In genomic region chr1:179283992-179284391, GRCh38 we compare ENCODE assay signal across 7 cellular contexts.
"Had no signal": no experiment of that assay in that cellular context is flagged by ENCODE, and none has a peak within 500 bp of the region (broad histone marks: within the 10 kb centered on the region; RNA-seq: fewer than 3 reads in every experiment).

No MANE protein-coding gene starts in this region.

- H3K36me3 ChIP-seq: HAP-1 had no signal

- FAIRE-seq: HTR-8/SVneo had no signal

- ATAC-seq: HCT116 had no signal

- H3K4me3 ChIP-seq: HAP-1 had no signal

- DNase-seq: GOT3, H7, IMR-90, KG1 had no signal

- H3K4me1 ChIP-seq: HAP-1 had no signal
